ENCODE assay signal across 7 cellular contexts in the genomic region with DNA sequence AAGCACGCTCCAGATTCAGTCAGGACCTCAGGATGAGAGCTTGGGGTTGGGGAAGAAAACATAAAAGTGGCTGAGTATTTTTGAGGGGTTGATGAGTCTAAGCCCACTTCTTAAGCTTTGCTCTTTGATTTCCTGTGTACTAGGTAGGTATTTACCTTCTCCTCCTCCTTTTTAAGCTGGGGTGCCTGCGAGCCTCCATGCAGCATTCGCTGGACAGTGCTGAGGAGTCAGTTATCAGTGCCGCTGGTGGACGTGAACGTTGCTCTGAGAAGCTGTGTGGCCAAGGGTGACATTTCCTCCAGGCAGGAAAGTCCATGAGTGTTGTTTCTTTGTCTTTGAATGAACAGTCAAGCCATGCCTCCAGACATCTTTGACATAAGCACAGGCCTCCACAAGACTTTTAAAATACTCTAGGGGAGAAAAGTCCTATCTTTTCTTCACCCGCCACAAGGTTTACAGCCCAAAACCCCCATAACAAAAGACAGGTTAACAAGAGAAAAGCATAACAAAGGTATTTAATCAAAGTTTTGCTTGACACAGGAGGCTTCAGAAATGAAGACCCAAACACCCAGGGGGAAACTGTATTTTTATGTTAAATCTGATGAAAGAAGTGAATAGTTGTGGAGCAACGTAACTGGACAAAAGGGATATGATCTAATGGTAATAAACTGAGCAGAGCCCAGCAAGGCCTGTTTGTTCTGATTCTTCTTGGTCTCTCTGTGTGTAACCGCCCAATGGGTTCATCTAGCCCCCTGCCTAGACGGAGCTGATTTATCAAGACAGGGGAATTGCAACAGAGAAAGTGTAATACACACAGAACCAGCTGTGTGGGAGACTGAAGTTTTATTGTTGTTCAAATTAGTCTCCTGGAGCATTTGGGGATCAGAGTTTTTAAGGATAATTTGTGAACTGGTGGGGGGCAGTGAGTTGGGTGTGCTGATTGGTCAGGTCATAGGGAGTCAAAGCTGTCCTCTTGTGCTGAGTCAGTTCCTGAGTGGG.
A peak's percentile ranks its signal among the peaks of the same experiment; 100 is the strongest.
DNase-seq lines count a peak whose midpoint lies in the region; ATAC-seq and TF ChIP-seq lines count a peak whose summit lies in the region.
"Not testable (repeated sequence)": the region's sequence is repeated elsewhere in the genome, so short reads cannot be mapped to it uniquely, and the experiment has no call there.

No MANE protein-coding gene starts in this region.

- H3K36me3 ChIP-seq in GM23338 (ENCODE audit: insufficient read depth); HUES48 (ENCODE audit: control insufficient read depth, insufficient read depth, low read length); NT2/D1 (ENCODE audit: insufficient read depth, insufficient read length, low read length); endodermal cell (ENCODE audit: control insufficient read depth, insufficient read depth, low read length); upper lobe of right lung: not testable (repeated sequence)

- not testable (repeated sequence) for H3K27ac Mint-ChIP-seq in GM23338, endodermal cell

- intact Hi-C loops in upper lobe of right lung (cut with DNase I) = not testable (repeated sequence)

- H3K4me3 ChIP-seq in GM23338 = peak overlapping the region; percentile 39
- H3K4me3 ChIP-seq in HUES48 (ENCODE audit: low read depth, low read length); NT2/D1 (ENCODE audit: insufficient read length, low read depth); endodermal cell (ENCODE audit: low read length); skeletal muscle cell (ENCODE audit: low read depth, low read length); upper lobe of right lung: not testable (repeated sequence)

- DNase-seq in GM23338 (ENCODE audit: low spot score) (peak; percentile 64), NT2/D1 (ENCODE audit: low read depth, low spot score) (peak; percentile 38), endodermal cell (peak; percentile 64), iPS DF 19.7 (ENCODE audit: low read depth, low spot score) (peak; percentile 68), skeletal muscle cell (ENCODE audit: low read depth) (peak; percentile 6)
- not testable (repeated sequence) for DNase-seq in upper lobe of right lung

- H3K4me3 Mint-ChIP-seq in GM23338, endodermal cell: not testable (repeated sequence)

- H3K4me2 ChIP-seq in GM23338 = peak overlapping the region; percentile 70

- not testable (repeated sequence) for H3K27me3 ChIP-seq in GM23338 (ENCODE audit: insufficient read depth); HUES48 (ENCODE audit: control insufficient read depth, insufficient read depth, low read length); NT2/D1 (ENCODE audit: insufficient read depth, insufficient read length); endodermal cell (ENCODE audit: control insufficient read depth, insufficient read depth, low read length, poor library complexity, severe bottlenecking); upper lobe of right lung

- not testable (repeated sequence) for H3K9me2 ChIP-seq in GM23338 (ENCODE audit: insufficient read depth)

- H2AFZ ChIP-seq in GM23338 = not testable (repeated sequence)

- ATAC-seq in GM23338 (peak; percentile 82), upper lobe of right lung (peak; percentile 34)

- not testable (repeated sequence) for TF ChIP-seq CTCF in GM23338 (conservative IDR thresholded peaks at IDR 0.05; ENCODE audit: low read depth in 2 of 2); endodermal cell (conservative IDR thresholded peaks at IDR 0.05); upper lobe of right lung (IDR thresholded peaks at IDR 0.05)

- not testable (repeated sequence) for H3F3A ChIP-seq in GM23338 (replicated peaks; ENCODE audit: low read depth)

- H3K9ac ChIP-seq in HUES48 (ENCODE audit: low read depth, low read length); NT2/D1 (ENCODE audit: insufficient read length, low read depth); endodermal cell (ENCODE audit: extremely low read depth, low read length, poor library complexity, severe bottlenecking): not testable (repeated sequence)

- H3K79me2 ChIP-seq in GM23338 (replicated peaks; ENCODE audit: insufficient read depth) = not testable (repeated sequence)

- H4K20me1 ChIP-seq in GM23338 (replicated peaks; ENCODE audit: insufficient read depth) = not testable (repeated sequence)

- not testable (repeated sequence) for H3K27me3 Mint-ChIP-seq in GM23338 (ENCODE audit: insufficient read depth, low read depth, poor library complexity); endodermal cell (ENCODE audit: insufficient read depth)

- not testable (repeated sequence) for H3K4me1 Mint-ChIP-seq in GM23338, endodermal cell

- H3K27ac ChIP-seq in GM23338 (ENCODE audit: low read depth) (peak overlapping the region; percentile 92), HUES48 (ENCODE audit: low read depth, low read length) (peak overlapping the region; percentile 83)
- not testable (repeated sequence) for H3K27ac ChIP-seq in endodermal cell (ENCODE audit: low read depth, low read length); upper lobe of right lung

- not testable (repeated sequence) for H3K4me1 ChIP-seq in GM23338 (ENCODE audit: insufficient read depth); HUES48 (ENCODE audit: control insufficient read depth, insufficient read depth, low read length); NT2/D1 (ENCODE audit: insufficient read depth, insufficient read length); endodermal cell (ENCODE audit: control insufficient read depth, insufficient read depth, low read length); upper lobe of right lung

- H3K9me3 ChIP-seq in HUES48 (ENCODE audit: control insufficient read depth, insufficient read depth, low read length); NT2/D1 (ENCODE audit: insufficient read depth, low read length); endodermal cell (ENCODE audit: control insufficient read depth, low read length); upper lobe of right lung: not testable (repeated sequence)

- WGBS in endodermal cell (ENCODE audit: insufficient coverage in 1 of 2, insufficient read length in 1 of 2), 2 experiments = 60 to 68% methylated on average over 1 to 2 of the region's 10 CpGs

- not testable (repeated sequence) for H3K36me3 Mint-ChIP-seq in GM23338 (ENCODE audit: low read depth); endodermal cell (ENCODE audit: low read depth)

- H3K9me3 Mint-ChIP-seq in GM23338, endodermal cell: not testable (repeated sequence)
